ENCODE assay signal across 8 cellular contexts in genomic region chr12:55996201-55996714, GRCh38. TPM values are rescaled to one million over a fixed set of nuclear protein-coding genes. Genes with fewer than 3 reads are reported as not detected.
DNase-seq lines count a peak whose midpoint lies in the region; TF ChIP-seq lines count a peak whose summit lies in the region.

No MANE protein-coding gene starts in this region.

- TF ChIP-seq CTCF in BE2C (IDR thresholded peaks at IDR 0.05; ENCODE audit: low read depth, low read length) (peak; percentile 91), epithelial cell of esophagus (IDR thresholded peaks at IDR 0.05; ENCODE audit: insufficient read depth, low read depth, low read length, missing control alignments) (peak; percentile 88)

- no peak overlapping the region for H3K27ac Mint-ChIP-seq in stimulated activated naive CD8-positive, alpha-beta T cell treated with anti-CD3 and anti-CD28 coated beads, Interleukin-15, Interleukin-2, amounts not matched to agents 100 ng/mL and 50 ng/mL, for 24 hours

- H3K4me3 ChIP-seq in BE2C (ENCODE audit: low read depth, low read length), result peak overlapping the region; percentile 64
- H3K4me3 ChIP-seq in epithelial cell of esophagus (ENCODE audit: low read length), result peak overlapping the region; percentile 81
- peak overlapping the region; percentile 92 to 99 for H3K4me3 ChIP-seq in mucosa of rectum (ENCODE audit: low read length in 2 of 2)

- peak; percentile 35 for DNase-seq in BE2C
- DNase-seq in HK-2 (ENCODE audit: unreplicated experiment), result peak; percentile 51
- DNase-seq in NOMO-1 treated with dmso at 0.1 percent for 144 hours (lab: John Stamatoyannopoulos, UW; ENCODE audit: unreplicated experiment), result peak; percentile 21
- peak; percentile 55 for DNase-seq in activated T-cell treated with anti-CD3 and anti-CD28 coated beads for 1 hour (ENCODE audit: low read depth)
- peak; percentile 70 for DNase-seq in epithelial cell of esophagus (ENCODE audit: low read depth)
- DNase-seq in OCI-M2 (lab: John Stamatoyannopoulos, UW; ENCODE audit: unreplicated experiment), result no peak

- H3K36me3 ChIP-seq in BE2C (peaks cover 16% of the 10 kb centered on the region), mucosa of rectum (ENCODE audit: control insufficient read depth in 2 of 2, insufficient read depth in 2 of 2, low read length in 2 of 2) (peaks cover 28 to 31% of the 10 kb centered on the region in 2 donors)

- peaks cover 18% of the 10 kb centered on the region for H3K36me3 Mint-ChIP-seq in stimulated activated naive CD8-positive, alpha-beta T cell treated with anti-CD3 and anti-CD28 coated beads, Interleukin-15, Interleukin-2, amounts not matched to agents 100 ng/mL and 50 ng/mL, for 24 hours (ENCODE audit: low read depth)

- H3K27me3 ChIP-seq in BE2C (no peaks in the 10 kb centered on the region), mucosa of rectum (ENCODE audit: control insufficient read depth in 2 of 2, insufficient read depth in 2 of 2, low read length in 2 of 2) (no peaks in the 10 kb centered on the region)

- H3K9ac ChIP-seq in mucosa of rectum (ENCODE audit: low read depth in 1 of 2, low read length in 2 of 2), result peak overlapping the region; percentile 79 to 87

- H3K4me3 Mint-ChIP-seq in stimulated activated naive CD8-positive, alpha-beta T cell treated with anti-CD3 and anti-CD28 coated beads, Interleukin-15, Interleukin-2, amounts not matched to agents 100 ng/mL and 50 ng/mL, for 24 hours, result peak overlapping the region; percentile 78

- H3K27ac ChIP-seq in mucosa of rectum (ENCODE audit: low read depth in 2 of 2, low read length in 2 of 2), result peak overlapping the region; percentile 82 to 86

- H3K4me1 ChIP-seq in BE2C (no peaks in the 10 kb centered on the region), mucosa of rectum (ENCODE audit: control insufficient read depth in 2 of 2, insufficient read depth in 2 of 2, low read length in 2 of 2) (peaks cover 10 to 12% of the 10 kb centered on the region in 2 donors)

- H3K27me3 Mint-ChIP-seq in stimulated activated naive CD8-positive, alpha-beta T cell treated with anti-CD3 and anti-CD28 coated beads, Interleukin-15, Interleukin-2, amounts not matched to agents 100 ng/mL and 50 ng/mL, for 24 hours, result peaks cover 9% of the 10 kb centered on the region

- no peaks in the 10 kb centered on the region for H3K9me3 Mint-ChIP-seq in stimulated activated naive CD8-positive, alpha-beta T cell treated with anti-CD3 and anti-CD28 coated beads, Interleukin-15, Interleukin-2, amounts not matched to agents 100 ng/mL and 50 ng/mL, for 24 hours

- H3K4me1 Mint-ChIP-seq in stimulated activated naive CD8-positive, alpha-beta T cell treated with anti-CD3 and anti-CD28 coated beads, Interleukin-15, Interleukin-2, amounts not matched to agents 100 ng/mL and 50 ng/mL, for 24 hours (ENCODE audit: low read depth), result peaks cover 21% of the 10 kb centered on the region

- H3K9me3 ChIP-seq in BE2C (no peaks in the 10 kb centered on the region), mucosa of rectum (ENCODE audit: control insufficient read depth in 2 of 2, low read length in 2 of 2) (no peaks in the 10 kb centered on the region)

RNA-seq across cellular contexts. Expression of gene SUOX, which starts 0.8 kb away (rescaled TPM):
- polyA plus RNA-seq in BE2C (2012; ENCODE audit: insufficient read depth, insufficient read length, low read depth), result 15.3 TPM

RNA-seq across cellular contexts. Expression of gene RAB5B, which starts 22.4 kb away (rescaled TPM):
- polyA plus RNA-seq in BE2C (2012; ENCODE audit: insufficient read depth, insufficient read length, low read depth), result 57.4 TPM

RNA-seq across cellular contexts. Expression of gene IKZF4, which starts 24.6 kb away (rescaled TPM):
- polyA plus RNA-seq in BE2C (2012; ENCODE audit: insufficient read depth, insufficient read length, low read depth), result 6.2 TPM

RNA-seq across cellular contexts. Expression of gene CDK2, which starts 29.6 kb away (rescaled TPM):
- 16.5 TPM for polyA plus RNA-seq in BE2C (2012; ENCODE audit: insufficient read depth, insufficient read length, low read depth)

RNA-seq across cellular contexts. Expression of gene PMEL, which starts 30.4 kb away (rescaled TPM):
- polyA plus RNA-seq in BE2C (2012; ENCODE audit: insufficient read depth, insufficient read length, low read depth), result 4.7 TPM
